23 cellular contexts compared by ENCODE assay signal in genomic region chr3:168336276-168336675, GRCh38.
DNase-seq lines count a peak whose midpoint lies in the region; ATAC-seq and TF ChIP-seq lines count a peak whose summit lies in the region.
"Had no signal": no experiment of that assay in that cellular context is flagged by ENCODE, and none has a peak within 500 bp of the region (broad histone marks: within the 10 kb centered on the region; RNA-seq: fewer than 3 reads in every experiment).

No MANE protein-coding gene starts in this region.

- ATAC-seq in GM18909 (IDR thresholded peaks at IDR 0.05; ENCODE audit: poor library complexity, unreplicated experiment) (no peak), GM21576 (IDR thresholded peaks at IDR 0.05; ENCODE audit: unreplicated experiment) (no peak)
- ATAC-seq: CD8-positive, alpha-beta T cell had no signal

- in situ Hi-C loops in brain microvascular endothelial cell (cut with HindIII; ENCODE audit: low pct_ligation_motif_present, low sequenced_read_pairs): no loop called here

- peaks cover 19% of the 10 kb centered on the region for H3K4me1 Mint-ChIP-seq in progenitor cell of endocrine pancreas (ENCODE audit: low read depth)
- H3K4me1 Mint-ChIP-seq: B cell had no signal

- H3K27ac Mint-ChIP-seq in progenitor cell of endocrine pancreas: peak overlapping the region; percentile 17
- H3K27ac Mint-ChIP-seq: B cell; CD8-positive, alpha-beta T cell had no signal

- H3K27me3 ChIP-seq in brain microvascular endothelial cell (replicated peaks): no peaks in the 10 kb centered on the region

- no peak overlapping the region for H3K4me3 Mint-ChIP-seq in progenitor cell of endocrine pancreas (ENCODE audit: low read depth)
- H3K4me3 Mint-ChIP-seq: B cell; CD8-positive, alpha-beta T cell had no signal

- H3K4me3 ChIP-seq in brain microvascular endothelial cell (ENCODE audit: low read depth, low read length): no peak overlapping the region

- H3K27me3 Mint-ChIP-seq in progenitor cell of endocrine pancreas: no peaks in the 10 kb centered on the region
- H3K27me3 Mint-ChIP-seq: B cell had no signal

- no peaks in the 10 kb centered on the region for H3K36me3 Mint-ChIP-seq in progenitor cell of endocrine pancreas (ENCODE audit: insufficient read depth)
- H3K36me3 Mint-ChIP-seq: CD8-positive, alpha-beta T cell had no signal

- no peaks in the 10 kb centered on the region for H3K36me3 ChIP-seq in brain microvascular endothelial cell (replicated peaks)

- TF ChIP-seq CTCF in brain microvascular endothelial cell (IDR thresholded peaks at IDR 0.05; ENCODE audit: low read depth, low read length, missing control alignments) (no peak), progenitor cell of endocrine pancreas (IDR thresholded peaks at IDR 0.05; ENCODE audit: unreplicated experiment) (no peak)

- no peak overlapping the region for H3K27ac ChIP-seq in brain microvascular endothelial cell
- H3K27ac ChIP-seq: C4-2B, RWPE1 had no signal

- DNase-seq in OCI-M1 (lab: John Stamatoyannopoulos, UW) (peak; percentile 37), brain microvascular endothelial cell (peak; percentile 28), islet precursor cell (peak; percentile 73), progenitor cell of endocrine pancreas (ENCODE audit: low spot score, unreplicated experiment) (no peak), NCI-H748 treated with DMSO at 0.1 percent for 48 hours (lab: John Stamatoyannopoulos, UW) (no peak), HuH-7.5 (ENCODE audit: low spot score) (no peak)
- DNase-seq: Caco-2; CD8-positive, alpha-beta T cell; GOT3; HCEC 1CT; NCI-H1092 treated with DMSO at 0.1 percent for 48 hours; NCI-H1436; NCI-H187; NCI-H2081 treated with DMSO at 0.1 percent for 48 hours; NCI-H2171 treated with DMSO at 0.1 percent for 48 hours; NCI-H524 treated with DMSO at 0.1 percent for 48 hours; NCI-H82; SHP77 had no signal

- no peaks in the 10 kb centered on the region for H3K9me3 Mint-ChIP-seq in progenitor cell of endocrine pancreas (ENCODE audit: low read depth)
- H3K9me3 Mint-ChIP-seq: CD8-positive, alpha-beta T cell had no signal

Comparison
In these comparisons a context has a peak if more than half of its experiments do, and no peak if none do; other contexts are left out.
1. DNase-seq: peak in OCI-M1 (single experiment), brain microvascular endothelial cell (single experiment) and islet precursor cell (single experiment); none in progenitor cell of endocrine pancreas (single experiment), NCI-H748 treated with DMSO at 0.1 percent for 48 hours (single experiment) and HuH-7.5 (single experiment).